In the genomic region with DNA sequence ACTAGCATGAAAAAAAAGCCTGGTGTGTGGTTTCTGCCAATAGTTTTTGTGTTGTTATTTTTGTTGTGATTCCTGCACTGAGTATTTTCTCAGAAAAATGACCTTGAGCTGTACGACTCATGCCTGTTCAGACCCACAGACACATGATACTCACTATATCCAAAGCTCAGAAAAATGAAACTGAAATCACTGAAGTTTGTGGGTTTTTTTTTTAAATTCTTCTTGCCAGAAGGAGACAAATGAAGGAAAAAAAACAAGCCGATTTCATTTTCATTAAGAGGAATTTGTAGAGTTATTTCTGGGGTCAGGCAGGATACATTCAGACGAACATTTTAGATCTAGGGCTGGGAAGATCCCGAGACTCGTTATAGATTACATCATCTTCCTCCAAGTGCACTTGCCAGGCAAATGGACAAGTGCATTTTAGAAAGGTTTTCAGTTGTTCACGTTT, we compare ENCODE assay signal across 8 cellular contexts.
DNase-seq lines count a peak whose midpoint lies in the region; ATAC-seq and TF ChIP-seq lines count a peak whose summit lies in the region.

No MANE protein-coding gene starts in this region.

- H3K36me3 ChIP-seq in PC-3 (ENCODE audit: low read depth, low read length) (no peaks in the 10 kb centered on the region), spleen (peaks cover 0 to 23% (median 0%) of the 10 kb centered on the region in 6 donors)

- no peaks in the 10 kb centered on the region for H3K79me2 ChIP-seq in PC-3 (ENCODE audit: low read length)

- 2 to 18% (median 4%) methylated on average over 6 of the region's 6 CpGs for WGBS in spleen, 5 donors

- no peak for TF ChIP-seq POLR2A in spleen (IDR thresholded peaks at IDR 0.05)

- peak overlapping the region; percentile 54 for H3K9ac ChIP-seq in PC-3 (ENCODE audit: low read length)

- peak overlapping the region; percentile 54 for H3K4me3 ChIP-seq in PC-3 (ENCODE audit: low read length)
- peak overlapping the region; percentile 38 for H3K4me3 ChIP-seq in epithelial cell of proximal tubule (ENCODE audit: low read depth, low read length)
- H3K4me3 ChIP-seq in spleen, result peak overlapping the region in 5 of 8 donors; percentile 6 to 46 (median 22)

- no peaks in the 10 kb centered on the region for H3K27me3 ChIP-seq in PC-3 (ENCODE audit: low read length)
- no peaks in the 10 kb centered on the region for H3K27me3 ChIP-seq in spleen (replicated peaks in 1 of 7)

- H3K27ac ChIP-seq in PC-3 (ENCODE audit: low read length) (peak overlapping the region; percentile 91), spleen (peak overlapping the region in 6 of 8 donors; percentile 22 to 67 (median 40))

- BruUV-seq in PC-3 (replicated peaks; lab: Mats Ljungman, UMichigan), result TSS peak; percentile 94

- DNase-seq in NCI-H2107 treated with DMSO at 0.1 percent for 48 hours (lab: John Stamatoyannopoulos, UW; ENCODE audit: unreplicated experiment), result peak; percentile 41
- no peak for DNase-seq in NCI-H2107 (lab: John Stamatoyannopoulos, UW)
- DNase-seq in PC-3, result no peak
- DNase-seq in epithelial cell of proximal tubule (ENCODE audit: low read depth), result peak; percentile 71
- no peak for DNase-seq in spleen
- DNase-seq in GOT3 (lab: John Stamatoyannopoulos, UW), result no peak
- DNase-seq in posterior vena cava (ENCODE audit: low spot score), result no peak
- no peak for DNase-seq in activated CD4-positive, alpha-beta T cell treated with anti-CD3 and anti-CD28 coated beads, Interleukin-2, amount 50 U/mL, for 48 hours

- TF ChIP-seq CTCF in PC-3 (conservative IDR thresholded peaks at IDR 0.05; ENCODE audit: low read depth, low read length) (no peak), epithelial cell of proximal tubule (conservative IDR thresholded peaks at IDR 0.05; ENCODE audit: low read depth, low read length) (no peak), spleen (IDR thresholded peaks at IDR 0.05 in 8 of 11, conservative IDR thresholded peaks at IDR 0.05 in 3 of 11) (no peak)

- no peak; the same call in 1 of the 2 replicates for ATAC-seq in PC-3

- peaks cover 5% of the 10 kb centered on the region for H3F3A ChIP-seq in PC-3 (ENCODE audit: low read length, unreplicated experiment)

- H3K4me2 ChIP-seq in PC-3 (ENCODE audit: low read length), result peak overlapping the region; percentile 74

- intact Hi-C loops in PC-3 (cut with micrococcal nuclease), result loop anchor here (2.0 to 10.0 kb wide), 3 partner anchors 77 to 373 kb away; no protein-coding TSS in a partner anchor
- intact Hi-C loops in spleen (cut with DNase I; ENCODE audit: low total_unique reads), result loop anchor here (5.0 kb wide), 1 partner anchor 126 kb away; no protein-coding TSS in a partner anchor
- intact Hi-C loops in posterior vena cava (cut with DNase I), result loop anchor here (10.0 kb wide), 2 partner anchors 53 to 63 kb away; a partner anchor contains a TSS

- H3K4me1 ChIP-seq in PC-3 (ENCODE audit: insufficient read depth, low read length), result peaks cover 66% of the 10 kb centered on the region
- peaks cover 9 to 95% (median 57%) of the 10 kb centered on the region in 6 donors for H3K4me1 ChIP-seq in spleen

- POLR2A ChIA-PET in PC-3 (lab: Charles Lee; ENCODE audit: unreplicated experiment), result interaction anchor here (0.6 to 0.8 kb wide), 3 partner anchors 57 to 122 kb away, joined by 3 to 7 read pairs (median 3); no protein-coding TSS in a partner anchor

- CTCF ChIA-PET in PC-3 (lab: Charles Lee), result interaction anchor here (1.4 to 1.8 kb wide), 2 partner anchors 122 to 128 kb away, joined by 3 to 11 read pairs; no protein-coding TSS in a partner anchor

- H3K9me2 ChIP-seq in PC-3 (replicated peaks; ENCODE audit: low read length), result no peaks in the 10 kb centered on the region

- H3K9me3 ChIP-seq in PC-3 (ENCODE audit: low read length) (no peaks in the 10 kb centered on the region), spleen (no peaks in the 10 kb centered on the region)

- H4K20me1 ChIP-seq in PC-3 (ENCODE audit: low read length), result no peaks in the 10 kb centered on the region

- peak overlapping the region; percentile 63 for H2AFZ ChIP-seq in PC-3 (ENCODE audit: low read length)

Comparison
In these comparisons a context has a peak if more than half of its experiments do, and no peak if none do; other contexts are left out.
1. DNase-seq: peak in NCI-H2107 treated with DMSO at 0.1 percent for 48 hours (single experiment) and epithelial cell of proximal tubule (single experiment); none in NCI-H2107 (single experiment), PC-3 (single experiment), spleen (single experiment), GOT3 (single experiment), posterior vena cava (single experiment) and activated CD4-positive, alpha-beta T cell treated with anti-CD3 and anti-CD28 coated beads, Interleukin-2, amount 50 U/mL, for 48 hours (0 of 2).
2. Peak in every context shown above with its lines, with median percentiles within 50 percentile points of each other: H3K4me3 ChIP-seq.